ENCODE assay signal across 16 cellular contexts in the genomic region with DNA sequence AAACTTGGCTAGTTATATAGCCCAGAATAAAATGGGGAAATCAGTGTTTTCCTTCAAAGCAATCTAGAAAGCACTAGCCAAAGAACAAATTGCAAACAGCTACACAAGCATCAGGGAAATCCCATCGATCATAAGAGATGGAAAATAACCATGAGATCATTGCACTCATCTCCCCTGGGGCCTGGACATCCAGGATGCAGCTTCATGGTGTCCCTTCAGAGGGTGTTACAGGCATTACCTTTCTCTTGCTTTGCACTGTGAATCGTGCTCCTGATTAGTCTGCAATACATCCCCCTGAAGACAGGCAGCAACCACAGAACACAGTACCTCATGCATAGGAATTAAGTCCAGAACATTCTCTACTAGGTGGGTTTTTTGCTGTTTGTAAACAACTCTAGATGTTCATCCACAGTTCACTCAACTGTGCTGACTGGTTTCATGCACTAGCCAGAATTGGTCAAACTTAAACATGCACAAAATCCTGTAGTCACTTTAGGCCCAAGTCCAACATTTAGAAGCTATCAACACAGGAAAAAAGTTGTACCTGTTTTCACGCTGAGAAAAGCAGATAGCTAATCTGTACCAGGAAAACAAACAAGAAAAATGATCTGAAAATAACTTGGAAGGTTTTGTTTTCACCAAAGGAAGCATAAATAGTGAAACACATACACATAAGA.
DNase-seq lines count a peak whose midpoint lies in the region; ATAC-seq and TF ChIP-seq lines count a peak whose summit lies in the region.
"Had no signal": no experiment of that assay in that cellular context is flagged by ENCODE, and none has a peak within 500 bp of the region (broad histone marks: within the 10 kb centered on the region; RNA-seq: fewer than 3 reads in every experiment).

No MANE protein-coding gene starts in this region.

- TF ChIP-seq RAD21 in IMR-90 (IDR thresholded peaks at IDR 0.05; ENCODE audit: low read length), result no peak
- TF ChIP-seq RAD21 in liver (IDR thresholded peaks at IDR 0.05), result peak; percentile 41 to 52

- dilution Hi-C loops in IMR-90 (cut with HindIII; ENCODE audit: low sequenced_read_pairs, unreplicated experiment), result no loop called here

- intact Hi-C loops in IMR-90 (cut with micrococcal nuclease), result no loop called here
- intact Hi-C loops in stomach (cut with DNase I; ENCODE audit: low total_unique reads), result no loop called here

- H3K18ac ChIP-seq in IMR-90 (ENCODE audit: low read depth, low read length), result 0 out of 2 replicates have a peak overlapping the region, but pooled peaks have one; percentile 16

- H2BK20ac ChIP-seq in IMR-90 (ENCODE audit: low read depth, low read length), result peak overlapping the region; percentile 14; the same call in 1 of the 2 replicates

- H3K56ac ChIP-seq in IMR-90 (ENCODE audit: extremely low read depth, insufficient read depth, low read length), result no peak overlapping the region

- H3K4me1 ChIP-seq in IMR-90 (ENCODE audit: control insufficient read depth, insufficient read depth, low read length), result peaks cover 10% of the 10 kb centered on the region
- H3K4me1 ChIP-seq in liver (ENCODE audit: control insufficient read depth in 4 of 4, insufficient read depth in 4 of 4, low read length in 3 of 4), result peaks cover 5 to 21% (median 13%) of the 10 kb centered on the region in 4 donors
- peaks cover 51 to 87% (median 60%) of the 10 kb centered on the region in 4 donors for H3K4me1 ChIP-seq in stomach

- POLR2A ChIA-PET in IMR-90 (lab: Charles Lee; ENCODE audit: unreplicated experiment), result interaction anchor here (0.6 kb wide), 2 partner anchors 115 to 534 kb away, joined by 3 to 10 read pairs; no protein-coding TSS in a partner anchor

- no peaks in the 10 kb centered on the region for H3K27me3 ChIP-seq in IMR-90 (ENCODE audit: control insufficient read depth, insufficient read depth, low read length)
- no peaks in the 10 kb centered on the region for H3K27me3 ChIP-seq in liver (ENCODE audit: control insufficient read depth in 4 of 4, insufficient read depth in 4 of 4, low read length in 3 of 4)
- no peaks in the 10 kb centered on the region for H3K27me3 ChIP-seq in stomach

- no peak overlapping the region for H3K27ac ChIP-seq in IMR-90 (ENCODE audit: insufficient read depth, low read length)
- peak overlapping the region; percentile 52 to 58 for H3K27ac ChIP-seq in liver (ENCODE audit: low read depth in 1 of 2, low read length in 2 of 2)
- peak overlapping the region; percentile 39 to 77 (median 45) for H3K27ac ChIP-seq in stomach

- TF ChIP-seq EP300 in stomach (IDR thresholded peaks at IDR 0.05), result no peak

- no peak overlapping the region for H4K8ac ChIP-seq in IMR-90 (ENCODE audit: low read depth in 2 of 2, low read length in 2 of 2)

- no peak overlapping the region; the same call in 1 of the 2 replicates for H2AK5ac ChIP-seq in IMR-90 (ENCODE audit: low read depth, low read length)

- in situ Hi-C loops in IMR-90 (cut with MboI; ENCODE audit: low sequenced_read_pairs), result no loop called here

- H2BK5ac ChIP-seq in IMR-90 (ENCODE audit: low read depth, low read length, poor library complexity, severe bottlenecking), result no peak overlapping the region

- no peak overlapping the region for H3K4me2 ChIP-seq in IMR-90 (ENCODE audit: low read depth, low read length)

- 0 out of 2 replicates have a peak overlapping the region, but pooled peaks have one; percentile 2 for H3K4ac ChIP-seq in IMR-90 (ENCODE audit: low read depth, low read length)

- H3K36me3 ChIP-seq in IMR-90 (ENCODE audit: control insufficient read depth, insufficient read depth, low read length) (no peaks in the 10 kb centered on the region), liver (ENCODE audit: control insufficient read depth in 4 of 4, insufficient read depth in 3 of 4, low read depth in 1 of 4, low read length in 3 of 4) (no peaks in the 10 kb centered on the region), stomach (no peaks in the 10 kb centered on the region)

- TF ChIP-seq CTCF in IMR-90 (conservative IDR thresholded peaks at IDR 0.05; ENCODE audit: low read depth, low read length) (no peak), liver (IDR thresholded peaks at IDR 0.05; ENCODE audit: low read depth, low read length, missing input control) (no peak), stomach (IDR thresholded peaks at IDR 0.05) (peak in 1 of 7 experiments; percentile 26)

- no peaks in the 10 kb centered on the region for H4K20me1 ChIP-seq in IMR-90 (ENCODE audit: insufficient read depth, low read length)

- 80% methylated on average over 1 of the region's 3 CpGs; no CpG with 5 or more reads in 1 of the 2 experiments for WGBS in IMR-90 (ENCODE audit: extremely low coverage in 2 of 2, insufficient read length in 1 of 2), 2 experiments
- WGBS in liver, result 20% methylated on average over 3 of the region's 3 CpGs
- WGBS in stomach, 5 donors, result 18 to 32% (median 24%) methylated on average over 3 of the region's 3 CpGs

- no peak overlapping the region for H2BK120ac ChIP-seq in IMR-90 (ENCODE audit: low read depth, low read length)

- no peak for TF ChIP-seq POLR2A in IMR-90 (IDR thresholded peaks at IDR 0.05; ENCODE audit: low read depth, low read length)
- TF ChIP-seq POLR2A in stomach (IDR thresholded peaks at IDR 0.05), result no peak

- no peak overlapping the region for H2BK15ac ChIP-seq in IMR-90 (ENCODE audit: low read depth, low read length)

- no peak overlapping the region for H2AK9ac ChIP-seq in IMR-90 (replicated peaks; ENCODE audit: low read depth, low read length, poor library complexity)

- no peak overlapping the region for H4K5ac ChIP-seq in IMR-90 (ENCODE audit: low read depth, low read length)

- no peak overlapping the region for H4K91ac ChIP-seq in IMR-90 (ENCODE audit: insufficient read depth, low read depth, low read length)

- H3K9me1 ChIP-seq in IMR-90 (ENCODE audit: insufficient read depth, low read length), result peaks cover 10% of the 10 kb centered on the region

- BruUV-seq in IMR-90 (replicated peaks; lab: Mats Ljungman, UMichigan), result no TSS peak

- CTCF ChIA-PET in IMR-90 (lab: Yijun Ruan, JAX), result interaction anchor here (0.7 kb wide), 1 partner anchor 12 kb away, joined by 3 read pairs; no protein-coding TSS in a partner anchor

- H3K79me1 ChIP-seq in IMR-90 (ENCODE audit: low read depth in 1 of 2, low read length in 2 of 2), result no peaks in the 10 kb centered on the region

- H3K9ac ChIP-seq in IMR-90 (ENCODE audit: low read depth, low read length) (no peak overlapping the region), liver (ENCODE audit: low read depth in 1 of 2, low read length in 2 of 2) (no peak overlapping the region)

- no peak overlapping the region for H3K23ac ChIP-seq in IMR-90 (ENCODE audit: low read depth, low read length)

- H2AFZ ChIP-seq in IMR-90 (replicated peaks; ENCODE audit: low read length, poor library complexity), result no peak overlapping the region

- no peak overlapping the region for H3K14ac ChIP-seq in IMR-90 (replicated peaks; ENCODE audit: low read depth, low read length)

- no peak for DNase-seq in IMR-90
- peak; percentile 21 for DNase-seq in dermis blood vessel endothelial cell
- DNase-seq in stomach, result no peak
- DNase-seq in activated naive CD4-positive, alpha-beta T cell treated with Interleukin-2 at 50 U/mL for 16 hours, result no peak
- DNase-seq in NCI-H2081 (lab: John Stamatoyannopoulos, UW), result no peak
- DNase-seq in activated T-cell treated with anti-CD3 and anti-CD28 coated beads, Interleukin-2, amount 50 U/mL, for 1 hour, result no peak
- DNase-seq: EL; Kasumi-1; mesendoderm; NCI-H187 treated with DMSO at 0.1 percent for 48 hours; NCI-H69; SHP77; stimulated activated CD8-positive, alpha-beta memory T cell treated with anti-CD3 and anti-CD28 coated beads, Interleukin-4, amount 100 ng/mL, for 48 hours; T-helper 9 cell had no signal

- no peak overlapping the region for H3K4me3 ChIP-seq in IMR-90 (ENCODE audit: insufficient read depth, low read depth, low read length)
- H3K4me3 ChIP-seq in liver (ENCODE audit: low read depth in 1 of 3, low read length in 3 of 3), result no peak overlapping the region
- H3K4me3 ChIP-seq in stomach, result no peak overlapping the region

- ATAC-seq in IMR-90 (ENCODE audit: low read depth) (no peak), GM18909 (IDR thresholded peaks at IDR 0.05; ENCODE audit: poor library complexity, unreplicated experiment) (no peak)

- H3K9me3 ChIP-seq in IMR-90 (ENCODE audit: control insufficient read depth, insufficient read depth, low read length) (no peaks in the 10 kb centered on the region), liver (ENCODE audit: control insufficient read depth in 4 of 4, low read length in 3 of 4) (no peaks in the 10 kb centered on the region), stomach (no peaks in the 10 kb centered on the region)

TF ChIP-seq in IMR-90, 13 proteins besides CTCF, POLR2A, EP300 and RAD21 (continues in another document):
- TF ChIP-seq SMC3 (IDR thresholded peaks at IDR 0.05; ENCODE audit: low read depth, low read length) (no peak), RFX5 (IDR thresholded peaks at IDR 0.05; ENCODE audit: low read depth, low read length) (no peak), RCOR1 (IDR thresholded peaks at IDR 0.05; ENCODE audit: insufficient replicate concordance, low read length) (no peak), CHD1 (IDR thresholded peaks at IDR 0.05; ENCODE audit: low read depth, low read length) (no peak)
- TF ChIP-seq, protein P1, sequence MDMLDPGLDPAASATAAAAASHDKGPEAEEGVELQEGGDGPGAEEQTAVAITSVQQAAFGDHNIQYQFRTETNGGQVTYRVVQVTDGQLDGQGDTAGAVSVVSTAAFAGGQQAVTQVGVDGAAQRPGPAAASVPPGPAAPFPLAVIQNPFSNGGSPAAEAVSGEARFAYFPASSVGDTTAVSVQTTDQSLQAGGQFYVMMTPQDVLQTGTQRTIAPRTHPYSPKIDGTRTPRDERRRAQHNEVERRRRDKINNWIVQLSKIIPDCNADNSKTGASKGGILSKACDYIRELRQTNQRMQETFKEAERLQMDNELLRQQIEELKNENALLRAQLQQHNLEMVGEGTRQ (IDR thresholded peaks at IDR 0.05; ENCODE audit: low read depth, low read length), result no peak

TF ChIP-seq in liver, 16 proteins besides CTCF, POLR2A, EP300 and RAD21 (continues in another document):
- peak; percentile 28 for TF ChIP-seq YY1 (IDR thresholded peaks at IDR 0.05)
